In the genomic region with DNA sequence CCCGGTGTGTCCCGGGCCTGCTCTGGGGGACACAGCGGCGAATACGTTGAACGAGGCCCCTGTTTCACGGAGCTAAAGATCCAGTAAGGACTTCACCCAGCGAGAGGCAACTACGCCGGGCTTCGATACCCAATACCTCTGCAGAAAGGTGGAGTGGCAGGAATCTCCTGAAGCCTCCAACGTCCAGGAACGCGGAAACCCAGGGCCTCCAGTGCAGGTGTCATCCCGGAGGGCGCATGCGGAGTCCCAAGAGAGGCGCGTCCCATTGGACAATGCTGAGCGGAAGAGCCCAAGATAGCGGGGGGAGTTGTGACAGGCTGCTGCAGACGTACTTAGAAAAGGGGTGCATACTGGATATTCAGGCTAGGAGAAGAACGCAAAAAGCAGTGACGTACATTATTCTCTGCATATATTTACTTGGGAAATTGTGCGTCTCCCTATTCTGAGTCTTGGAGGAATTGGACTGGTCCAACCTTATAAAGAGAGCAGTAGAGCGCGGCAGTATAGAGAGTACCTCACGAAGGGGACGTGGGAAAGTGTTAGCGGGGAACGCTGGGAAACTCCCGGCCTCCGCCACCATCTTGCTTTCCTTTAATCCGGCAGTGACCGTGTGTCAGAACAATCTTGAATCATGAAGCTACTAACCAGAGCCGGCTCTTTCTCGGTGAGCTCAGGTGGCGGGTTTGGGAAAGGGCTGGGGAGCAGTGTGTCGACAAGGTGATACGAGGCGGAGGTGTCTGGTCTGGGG, we compare ENCODE assay signal across 1 cellular context.
TF ChIP-seq lines count a peak whose summit lies in the region.

Gene UQCRC2 (plus strand): TSS at position 569 of the 748 bp plus-strand sequence. CDS start 63 bp downstream, at position 632.

TF ChIP-seq in HepG2, 621 proteins besides CTCF, POLR2A, EP300 and RAD21 (continued from another document and continues in another):
- peak; percentile 71 for TF ChIP-seq GMEB2 (CRISPR knock-in tag; IDR thresholded peaks at IDR 0.05; ENCODE audit: low read depth)
- no peak; the same call in none of the 2 replicates for TF ChIP-seq ZNF44 (CRISPR knock-in tag; IDR thresholded peaks at IDR 0.05)
- TF ChIP-seq ZSCAN31 (CRISPR knock-in tag; IDR thresholded peaks at IDR 0.05; ENCODE audit: low read depth) = peak; percentile 97
- no peak for TF ChIP-seq SYNCRIP (IDR thresholded peaks at IDR 0.05; ENCODE audit: insufficient read depth, low read depth, low read length)
- peak; percentile 52; the same call in 1 of the 2 replicates for TF ChIP-seq GATAD2A (CRISPR knock-in tag; IDR thresholded peaks at IDR 0.05)
- no peak for TF ChIP-seq NR3C1 (CRISPR knock-in tag; IDR thresholded peaks at IDR 0.05)
- TF ChIP-seq SAP130 (CRISPR knock-in tag; IDR thresholded peaks at IDR 0.05; ENCODE audit: low read depth) = peak; percentile 94
- TF ChIP-seq SOX5 (CRISPR knock-in tag; IDR thresholded peaks at IDR 0.05; ENCODE audit: borderline replicate concordance) = no peak; the same call in 1 of the 2 replicates
- peak; percentile 91 for TF ChIP-seq CREM (IDR thresholded peaks at IDR 0.05)
- TF ChIP-seq CREM (CRISPR knock-in tag; IDR thresholded peaks at IDR 0.05) = no peak
- no peak for TF ChIP-seq ZMAT5 (CRISPR knock-in tag; IDR thresholded peaks at IDR 0.05; ENCODE audit: borderline replicate concordance, low read depth)
- no peak for TF ChIP-seq LCORL (IDR thresholded peaks at IDR 0.05)
- TF ChIP-seq LCORL (CRISPR knock-in tag; IDR thresholded peaks at IDR 0.05) = peak; percentile 43; the same call in 1 of the 2 replicates
- peak; percentile 84; the same call in 1 of the 2 replicates for TF ChIP-seq ZNF674 (CRISPR knock-in tag; IDR thresholded peaks at IDR 0.05; ENCODE audit: low read depth)
- no peak for TF ChIP-seq RELA (CRISPR knock-in tag; IDR thresholded peaks at IDR 0.05)
- no peak for TF ChIP-seq GRHL1 (CRISPR knock-in tag; conservative IDR thresholded peaks at IDR 0.05)
- TF ChIP-seq CENPX (CRISPR knock-in tag; IDR thresholded peaks at IDR 0.05) = no peak
- TF ChIP-seq MAFK (conservative IDR thresholded peaks at IDR 0.05 in 1 of 2, IDR thresholded peaks at IDR 0.05 in 1 of 2; ENCODE audit: low read length in 2 of 2) = no peak
- no peak for TF ChIP-seq FOXM1 (CRISPR knock-in tag; IDR thresholded peaks at IDR 0.05)
- TF ChIP-seq, protein P1, sequence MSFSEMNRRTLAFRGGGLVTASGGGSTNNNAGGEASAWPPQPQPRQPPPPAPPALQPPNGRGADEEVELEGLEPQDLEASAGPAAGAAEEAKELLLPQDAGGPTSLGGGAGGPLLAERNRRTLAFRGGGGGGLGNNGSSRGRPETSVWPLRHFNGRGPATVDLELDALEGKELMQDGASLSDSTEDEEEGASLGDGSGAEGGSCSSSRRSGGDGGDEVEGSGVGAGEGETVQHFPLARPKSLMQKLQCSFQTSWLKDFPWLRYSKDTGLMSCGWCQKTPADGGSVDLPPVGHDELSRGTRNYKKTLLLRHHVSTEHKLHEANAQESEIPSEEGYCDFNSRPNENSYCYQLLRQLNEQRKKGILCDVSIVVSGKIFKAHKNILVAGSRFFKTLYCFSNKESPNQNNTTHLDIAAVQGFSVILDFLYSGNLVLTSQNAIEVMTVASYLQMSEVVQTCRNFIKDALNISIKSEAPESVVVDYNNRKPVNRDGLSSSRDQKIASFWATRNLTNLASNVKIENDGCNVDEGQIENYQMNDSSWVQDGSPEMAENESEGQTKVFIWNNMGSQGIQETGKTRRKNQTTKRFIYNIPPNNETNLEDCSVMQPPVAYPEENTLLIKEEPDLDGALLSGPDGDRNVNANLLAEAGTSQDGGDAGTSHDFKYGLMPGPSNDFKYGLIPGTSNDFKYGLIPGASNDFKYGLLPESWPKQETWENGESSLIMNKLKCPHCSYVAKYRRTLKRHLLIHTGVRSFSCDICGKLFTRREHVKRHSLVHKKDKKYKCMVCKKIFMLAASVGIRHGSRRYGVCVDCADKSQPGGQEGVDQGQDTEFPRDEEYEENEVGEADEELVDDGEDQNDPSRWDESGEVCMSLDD (CRISPR knock-in tag; IDR thresholded peaks at IDR 0.05; ENCODE audit: borderline replicate concordance) = no peak; the same call in none of the 2 replicates
- TF ChIP-seq ZFP36L2 (CRISPR knock-in tag; IDR thresholded peaks at IDR 0.05) = peak; percentile 23
- TF ChIP-seq, protein P2, sequence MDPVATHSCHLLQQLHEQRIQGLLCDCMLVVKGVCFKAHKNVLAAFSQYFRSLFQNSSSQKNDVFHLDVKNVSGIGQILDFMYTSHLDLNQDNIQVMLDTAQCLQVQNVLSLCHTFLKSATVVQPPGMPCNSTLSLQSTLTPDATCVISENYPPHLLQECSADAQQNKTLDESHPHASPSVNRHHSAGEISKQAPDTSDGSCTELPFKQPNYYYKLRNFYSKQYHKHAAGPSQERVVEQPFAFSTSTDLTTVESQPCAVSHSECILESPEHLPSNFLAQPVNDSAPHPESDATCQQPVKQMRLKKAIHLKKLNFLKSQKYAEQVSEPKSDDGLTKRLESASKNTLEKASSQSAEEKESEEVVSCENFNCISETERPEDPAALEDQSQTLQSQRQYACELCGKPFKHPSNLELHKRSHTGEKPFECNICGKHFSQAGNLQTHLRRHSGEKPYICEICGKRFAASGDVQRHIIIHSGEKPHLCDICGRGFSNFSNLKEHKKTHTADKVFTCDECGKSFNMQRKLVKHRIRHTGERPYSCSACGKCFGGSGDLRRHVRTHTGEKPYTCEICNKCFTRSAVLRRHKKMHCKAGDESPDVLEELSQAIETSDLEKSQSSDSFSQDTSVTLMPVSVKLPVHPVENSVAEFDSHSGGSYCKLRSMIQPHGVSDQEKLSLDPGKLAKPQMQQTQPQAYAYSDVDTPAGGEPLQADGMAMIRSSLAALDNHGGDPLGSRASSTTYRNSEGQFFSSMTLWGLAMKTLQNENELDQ (CRISPR knock-in tag; IDR thresholded peaks at IDR 0.05; ENCODE audit: borderline replicate concordance) = peak; percentile 33
- peak; percentile 27; the same call in 1 of the 2 replicates for TF ChIP-seq ZNF615 (CRISPR knock-in tag; IDR thresholded peaks at IDR 0.05; ENCODE audit: borderline replicate concordance)
- no peak for TF ChIP-seq EHMT2 (IDR thresholded peaks at IDR 0.05; ENCODE audit: borderline replicate concordance, low read depth, low read length)
- peak; percentile 91 for TF ChIP-seq ZNF572 (CRISPR knock-in tag; IDR thresholded peaks at IDR 0.05)
- TF ChIP-seq MED13 (CRISPR knock-in tag; IDR thresholded peaks at IDR 0.05) = peak; percentile 58; the same call in 1 of the 2 replicates
- TF ChIP-seq FOXP1 (IDR thresholded peaks at IDR 0.05) = no peak
- no peak for TF ChIP-seq FOXP1 (CRISPR knock-in tag; IDR thresholded peaks at IDR 0.05)
- peak; percentile 78 for TF ChIP-seq RXRB (CRISPR knock-in tag; IDR thresholded peaks at IDR 0.05; ENCODE audit: borderline replicate concordance)
- TF ChIP-seq, protein P3, sequence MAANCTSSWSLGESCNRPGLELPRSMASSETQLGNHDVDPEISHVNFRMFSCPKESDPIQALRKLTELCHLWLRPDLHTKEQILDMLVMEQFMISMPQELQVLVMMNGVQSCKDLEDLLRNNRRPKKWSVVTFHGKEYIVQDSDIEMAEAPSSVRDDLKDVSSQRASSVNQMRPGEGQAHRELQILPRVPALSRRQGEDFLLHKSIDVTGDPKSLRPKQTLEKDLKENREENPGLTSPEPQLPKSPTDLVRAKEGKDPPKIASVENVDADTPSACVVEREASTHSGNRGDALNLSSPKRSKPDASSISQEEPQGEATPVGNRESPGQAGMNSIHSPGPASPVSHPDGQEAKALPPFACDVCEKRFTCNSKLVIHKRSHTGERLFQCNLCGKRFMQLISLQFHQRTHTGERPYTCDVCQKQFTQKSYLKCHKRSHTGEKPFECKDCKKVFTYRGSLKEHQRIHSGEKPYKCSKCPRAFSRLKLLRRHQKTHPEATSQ (CRISPR knock-in tag; IDR thresholded peaks at IDR 0.05; ENCODE audit: borderline replicate concordance) = no peak; the same call in 1 of the 2 replicates
- TF ChIP-seq REL (CRISPR knock-in tag; conservative IDR thresholded peaks at IDR 0.05) = 0 out of 2 replicates have a peak, but pooled peaks have one; percentile 70
- peak; percentile 22; the same call in 1 of the 2 replicates for TF ChIP-seq HMG20A (CRISPR knock-in tag; IDR thresholded peaks at IDR 0.05; ENCODE audit: borderline replicate concordance)
- TF ChIP-seq SMARCC2 (IDR thresholded peaks at IDR 0.05) = no peak
- TF ChIP-seq ZNF660 (CRISPR knock-in tag; IDR thresholded peaks at IDR 0.05; ENCODE audit: borderline replicate concordance, low read depth) = no peak; the same call in 1 of the 2 replicates
- TF ChIP-seq ZNF580 (CRISPR knock-in tag; IDR thresholded peaks at IDR 0.05; ENCODE audit: borderline replicate concordance, low read depth) = peak; percentile 80
- TF ChIP-seq ZMYM3 (CRISPR knock-in tag; IDR thresholded peaks at IDR 0.05) = peak; percentile 48; the same call in 1 of the 2 replicates
- TF ChIP-seq CEBPB (IDR thresholded peaks at IDR 0.05; ENCODE audit: borderline replicate concordance, low read depth, low read length) = no peak
- TF ChIP-seq ARNT (IDR thresholded peaks at IDR 0.05) = no peak
- peak; percentile 63; the same call in 1 of the 2 replicates for TF ChIP-seq HCFC1 (IDR thresholded peaks at IDR 0.05; ENCODE audit: low read depth, low read length)
- TF ChIP-seq BRCA1 (CRISPR knock-in tag; IDR thresholded peaks at IDR 0.05) = no peak; the same call in 1 of the 2 replicates
- TF ChIP-seq ZKSCAN5 (CRISPR knock-in tag; IDR thresholded peaks at IDR 0.05) = no peak
- TF ChIP-seq ZNF337 (CRISPR knock-in tag; IDR thresholded peaks at IDR 0.05; ENCODE audit: borderline replicate concordance, low read depth) = peak; percentile 79
- TF ChIP-seq EED (CRISPR knock-in tag; IDR thresholded peaks at IDR 0.05) = peak; percentile 97
- TF ChIP-seq HNRNPL (IDR thresholded peaks at IDR 0.05; ENCODE audit: low read depth, low read length) = 0 out of 2 replicates have a peak, but pooled peaks have one; percentile 58
- TF ChIP-seq NR2C2 (CRISPR knock-in tag; IDR thresholded peaks at IDR 0.05; ENCODE audit: borderline replicate concordance) = peak; percentile 89
- peak; percentile 87 for TF ChIP-seq ERF (CRISPR knock-in tag; IDR thresholded peaks at IDR 0.05)
- peak; percentile 74; the same call in 1 of the 2 replicates for TF ChIP-seq ZC3H13 (CRISPR knock-in tag; IDR thresholded peaks at IDR 0.05)
- peak; percentile 89; the same call in 1 of the 2 replicates for TF ChIP-seq SNAPC5 (CRISPR knock-in tag; IDR thresholded peaks at IDR 0.05; ENCODE audit: borderline replicate concordance)
- TF ChIP-seq, protein P4, sequence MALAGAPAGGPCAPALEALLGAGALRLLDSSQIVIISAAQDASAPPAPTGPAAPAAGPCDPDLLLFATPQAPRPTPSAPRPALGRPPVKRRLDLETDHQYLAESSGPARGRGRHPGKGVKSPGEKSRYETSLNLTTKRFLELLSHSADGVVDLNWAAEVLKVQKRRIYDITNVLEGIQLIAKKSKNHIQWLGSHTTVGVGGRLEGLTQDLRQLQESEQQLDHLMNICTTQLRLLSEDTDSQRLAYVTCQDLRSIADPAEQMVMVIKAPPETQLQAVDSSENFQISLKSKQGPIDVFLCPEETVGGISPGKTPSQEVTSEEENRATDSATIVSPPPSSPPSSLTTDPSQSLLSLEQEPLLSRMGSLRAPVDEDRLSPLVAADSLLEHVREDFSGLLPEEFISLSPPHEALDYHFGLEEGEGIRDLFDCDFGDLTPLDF (CRISPR knock-in tag; IDR thresholded peaks at IDR 0.05) = peak; percentile 40; the same call in 1 of the 2 replicates
- no peak for TF ChIP-seq ZNF577 (CRISPR knock-in tag; IDR thresholded peaks at IDR 0.05; ENCODE audit: borderline replicate concordance, low read depth)
- TF ChIP-seq JUNB (CRISPR knock-in tag; IDR thresholded peaks at IDR 0.05; ENCODE audit: borderline replicate concordance) = no peak
- peak; percentile 95; the same call in 1 of the 2 replicates for TF ChIP-seq KAT7 (CRISPR knock-in tag; IDR thresholded peaks at IDR 0.05; ENCODE audit: borderline replicate concordance)
- TF ChIP-seq ZNF543 (CRISPR knock-in tag; IDR thresholded peaks at IDR 0.05) = peak; percentile 91
- TF ChIP-seq NCOR1 (IDR thresholded peaks at IDR 0.05; ENCODE audit: borderline replicate concordance, low read length) = no peak; the same call in 1 of the 2 replicates
